1 cellular context compared by ENCODE assay signal in the genomic region with DNA sequence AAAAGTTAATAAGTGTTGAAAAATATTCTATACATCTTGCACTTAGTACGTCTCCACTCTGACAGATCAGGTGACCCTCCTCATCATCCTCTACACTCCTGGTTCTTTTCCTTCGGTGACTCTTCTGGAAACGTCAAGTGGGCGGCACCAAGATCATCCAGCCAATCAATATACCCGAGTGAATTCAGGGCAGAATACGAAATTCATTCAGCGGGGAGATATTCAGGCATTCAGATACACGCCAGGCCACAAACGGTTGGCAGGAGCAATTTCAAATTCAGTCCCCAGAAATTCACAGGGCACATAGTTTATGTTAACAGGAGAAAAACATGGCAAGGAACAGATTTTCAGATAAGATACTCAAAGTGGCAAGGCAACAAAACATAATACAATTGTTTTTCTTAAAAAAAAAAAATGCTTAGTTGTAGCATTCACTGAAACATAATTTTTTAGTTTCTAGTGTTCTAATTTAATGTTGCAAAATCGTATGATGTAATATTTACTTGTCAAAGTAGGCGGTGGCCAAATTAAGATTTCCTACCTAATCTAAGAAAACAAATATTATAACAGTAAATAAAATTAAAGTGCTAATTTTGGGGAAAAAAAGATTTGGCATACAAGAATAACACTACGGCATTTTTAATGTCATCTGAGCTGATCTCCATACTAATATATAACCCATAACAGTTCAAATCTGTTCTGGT.
TF ChIP-seq lines count a peak whose summit lies in the region.

No MANE protein-coding gene starts in this region.

TF ChIP-seq in H1, 55 proteins besides CTCF, POLR2A, EP300 and RAD21:
- TF ChIP-seq EGR1 (IDR thresholded peaks at IDR 0.05; ENCODE audit: borderline replicate concordance, low read depth, low read length) (no peak), SIRT6 (IDR thresholded peaks at IDR 0.05; ENCODE audit: low read length) (no peak), MAFK (IDR thresholded peaks at IDR 0.05; ENCODE audit: low read depth, low read length) (no peak), ZNF274 (IDR thresholded peaks at IDR 0.05; ENCODE audit: borderline replicate concordance, extremely low read depth, low read length) (no peak), CTBP2 (IDR thresholded peaks at IDR 0.05; ENCODE audit: borderline replicate concordance, insufficient read depth, insufficient read length, low read length) (no peak), SUZ12 (IDR thresholded peaks at IDR 0.05; ENCODE audit: low read length) (no peak), JUND (IDR thresholded peaks at IDR 0.05; ENCODE audit: low read length) (no peak), SP1 (IDR thresholded peaks at IDR 0.05; ENCODE audit: low read depth, low read length) (no peak), BCL11A (IDR thresholded peaks at IDR 0.05; ENCODE audit: low read depth in 2 of 2, low read length in 2 of 2) (no peak), CBX5 (IDR thresholded peaks at IDR 0.05; ENCODE audit: low read depth, low read length) (no peak), TAF7 (optimal IDR thresholded peaks at IDR 0.05; ENCODE audit: borderline replicate concordance, low read depth, low read length) (no peak), SAP30 (IDR thresholded peaks at IDR 0.05; ENCODE audit: insufficient read depth, insufficient replicate concordance, low read length) (no peak), BACH1 (IDR thresholded peaks at IDR 0.05; ENCODE audit: low read length) (no peak), CHD1 (IDR thresholded peaks at IDR 0.05; ENCODE audit: low read depth, low read length) (no peak), HDAC6 (IDR thresholded peaks at IDR 0.05; ENCODE audit: low read depth, low read length) (no peak), SP4 (IDR thresholded peaks at IDR 0.05; ENCODE audit: low read length) (no peak), RNF2 (IDR thresholded peaks at IDR 0.05; ENCODE audit: borderline replicate concordance, low read depth, low read length, missing control alignments, poor library complexity, severe bottlenecking) (no peak), HDAC2 (IDR thresholded peaks at IDR 0.05; ENCODE audit: borderline replicate concordance in 1 of 2, low read depth in 2 of 2, low read length in 2 of 2) (no peak)
- TF ChIP-seq, protein P1, sequence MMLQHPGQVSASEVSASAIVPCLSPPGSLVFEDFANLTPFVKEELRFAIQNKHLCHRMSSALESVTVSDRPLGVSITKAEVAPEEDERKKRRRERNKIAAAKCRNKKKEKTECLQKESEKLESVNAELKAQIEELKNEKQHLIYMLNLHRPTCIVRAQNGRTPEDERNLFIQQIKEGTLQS (IDR thresholded peaks at IDR 0.05; ENCODE audit: insufficient read depth, low read depth, low read length), result no peak
